In genomic region chr6:125910518-125910917, GRCh38 we compare ENCODE assay signal across 8 cellular contexts. TPM values are rescaled to one million over a fixed set of nuclear protein-coding genes. Genes with fewer than 3 reads are reported as not detected.
DNase-seq lines count a peak whose midpoint lies in the region; ATAC-seq and TF ChIP-seq lines count a peak whose summit lies in the region.

No MANE protein-coding gene starts in this region.

- no peaks in the 10 kb centered on the region for H3K9me3 Mint-ChIP-seq in activated CD4-positive, alpha-beta T cell treated with anti-CD3 and anti-CD28 coated beads for 36 hours (ENCODE audit: low read depth)
- H3K9me3 Mint-ChIP-seq in activated CD4-positive, alpha-beta memory T cell treated with anti-CD3 and anti-CD28 coated beads for 36 hours: no peaks in the 10 kb centered on the region

- no peak overlapping the region for H3K4me3 ChIP-seq in smooth muscle cell

- H3K4me2 ChIP-seq in smooth muscle cell: peak overlapping the region; percentile 49

- H4K20me1 ChIP-seq in smooth muscle cell (ENCODE audit: low read depth): no peaks in the 10 kb centered on the region

- no peak overlapping the region for H2AFZ ChIP-seq in smooth muscle cell (ENCODE audit: low read depth)

- peak overlapping the region; percentile 11 for H3K9ac ChIP-seq in smooth muscle cell (ENCODE audit: low read depth)

- 29% methylated on average over 3 of the region's 3 CpGs for WGBS in smooth muscle cell (ENCODE audit: low lambda C conversion rate)

- no peaks in the 10 kb centered on the region for H3K27me3 ChIP-seq in smooth muscle cell (ENCODE audit: low read depth)

- H3K4me1 Mint-ChIP-seq in activated CD4-positive, alpha-beta T cell treated with anti-CD3 and anti-CD28 coated beads for 36 hours: peaks cover 26% of the 10 kb centered on the region
- peaks cover 31% of the 10 kb centered on the region for H3K4me1 Mint-ChIP-seq in activated CD4-positive, alpha-beta memory T cell treated with anti-CD3 and anti-CD28 coated beads for 36 hours (ENCODE audit: low read depth)

- peak overlapping the region; percentile 77 for H3K27ac ChIP-seq in smooth muscle cell (ENCODE audit: low read depth)

- H3K27ac Mint-ChIP-seq in activated CD4-positive, alpha-beta T cell treated with anti-CD3 and anti-CD28 coated beads for 36 hours: peak overlapping the region; percentile 74
- peak overlapping the region; percentile 47 for H3K27ac Mint-ChIP-seq in activated CD4-positive, alpha-beta memory T cell treated with anti-CD3 and anti-CD28 coated beads for 36 hours

- intact Hi-C loops in activated CD4-positive, alpha-beta T cell treated with anti-CD3 and anti-CD28 coated beads for 36 hours (cut with DNase I, micrococcal nuclease): loop anchor here (1.0 kb wide), 2 partner anchors 9 to 103 kb away; no protein-coding TSS in a partner anchor
- intact Hi-C loops in activated CD4-positive, alpha-beta memory T cell treated with anti-CD3 and anti-CD28 coated beads for 36 hours (cut with micrococcal nuclease): loop anchor here (1.0 kb wide), 2 partner anchors 9 to 103 kb away; no protein-coding TSS in a partner anchor

- peaks cover 11% of the 10 kb centered on the region for H3K4me1 ChIP-seq in smooth muscle cell (ENCODE audit: low read depth)

- H3K36me3 ChIP-seq in smooth muscle cell (ENCODE audit: low read depth): no peaks in the 10 kb centered on the region

- no peak for TF ChIP-seq CTCF in smooth muscle cell (IDR thresholded peaks at IDR 0.05; ENCODE audit: borderline replicate concordance, insufficient read depth, poor library complexity, severe bottlenecking)

- CTCF ChIA-PET in activated CD4-positive, alpha-beta T cell treated with anti-CD3 and anti-CD28 coated beads for 36 hours (lab: Charles Lee): interaction anchor here (1.1 to 1.9 kb wide), 7 partner anchors 10 to 119 kb away, joined by 3 to 7 read pairs (median 3); partner anchors contain the start of gene HINT3
- CTCF ChIA-PET in activated CD4-positive, alpha-beta memory T cell treated with anti-CD3 and anti-CD28 coated beads for 36 hours (lab: Charles Lee): interaction anchor here (0.7 to 2.1 kb wide), 4 partner anchors 43 to 120 kb away, joined by 3 to 8 read pairs (median 4); partner anchors contain the start of gene NCOA7

- peaks cover 38% of the 10 kb centered on the region for H3K36me3 Mint-ChIP-seq in activated CD4-positive, alpha-beta T cell treated with anti-CD3 and anti-CD28 coated beads for 36 hours (ENCODE audit: low read depth)
- H3K36me3 Mint-ChIP-seq in activated CD4-positive, alpha-beta memory T cell treated with anti-CD3 and anti-CD28 coated beads for 36 hours: peaks cover 37% of the 10 kb centered on the region

- H3K4me3 Mint-ChIP-seq in activated CD4-positive, alpha-beta T cell treated with anti-CD3 and anti-CD28 coated beads for 36 hours: no peak overlapping the region
- no peak overlapping the region for H3K4me3 Mint-ChIP-seq in activated CD4-positive, alpha-beta memory T cell treated with anti-CD3 and anti-CD28 coated beads for 36 hours

- no peaks in the 10 kb centered on the region for H3K79me2 ChIP-seq in smooth muscle cell (ENCODE audit: low read depth)

- H3K9me3 ChIP-seq in smooth muscle cell (replicated peaks; ENCODE audit: low read depth): no peaks in the 10 kb centered on the region

- peak; percentile 27 for DNase-seq in activated CD4-positive, alpha-beta T cell treated with anti-CD3 and anti-CD28 coated beads for 36 hours
- no peak for DNase-seq in activated CD4-positive, alpha-beta T cell treated with anti-CD3 and anti-CD28 coated beads for 4 hours
- peak; percentile 37 for DNase-seq in activated CD4-positive, alpha-beta memory T cell treated with anti-CD3 and anti-CD28 coated beads for 36 hours
- DNase-seq in smooth muscle cell (lab: John Stamatoyannopoulos, UW; ENCODE audit: unreplicated experiment) (no peak), NCI-H526 treated with DMSO at 0.1 percent for 48 hours (lab: John Stamatoyannopoulos, UW) (no peak), HUDEP-2 (lab: John Stamatoyannopoulos, UW; ENCODE audit: unreplicated experiment in 76 of 76) (no peak), islet precursor cell (no peak)

- peak; percentile 96 for ATAC-seq in activated CD4-positive, alpha-beta T cell treated with anti-CD3 and anti-CD28 coated beads for 36 hours
- peak; percentile 99 for ATAC-seq in HG02885 (IDR thresholded peaks at IDR 0.05; ENCODE audit: poor library complexity, unreplicated experiment)

- no peaks in the 10 kb centered on the region for H3K27me3 Mint-ChIP-seq in activated CD4-positive, alpha-beta T cell treated with anti-CD3 and anti-CD28 coated beads for 36 hours
- no peaks in the 10 kb centered on the region for H3K27me3 Mint-ChIP-seq in activated CD4-positive, alpha-beta memory T cell treated with anti-CD3 and anti-CD28 coated beads for 36 hours

- H3F3A ChIP-seq in smooth muscle cell (ENCODE audit: low read depth): peaks cover 15% of the 10 kb centered on the region

- POLR2A ChIA-PET in activated CD4-positive, alpha-beta T cell treated with anti-CD3 and anti-CD28 coated beads for 36 hours (lab: Charles Lee): interaction anchor here (1.3 kb wide), 1 partner anchor 9 kb away, joined by 3 read pairs; no protein-coding TSS in a partner anchor
- POLR2A ChIA-PET in activated CD4-positive, alpha-beta memory T cell treated with anti-CD3 and anti-CD28 coated beads for 36 hours (lab: Charles Lee): interaction anchor here (1.3 to 1.7 kb wide), 2 partner anchors 9 to 46 kb away, joined by 5 to 16 read pairs; partner anchors contain the start of gene HINT3

RNA-seq across cellular contexts. Expression of gene HINT3, which starts 46.1 kb away (rescaled TPM):
- total RNA-seq in activated CD4-positive, alpha-beta T cell treated with anti-CD3 and anti-CD28 coated beads for 36 hours: 1 to 10 TPM; 5.4 to 8.1 TPM
- total RNA-seq in activated CD4-positive, alpha-beta memory T cell treated with anti-CD3 and anti-CD28 coated beads for 36 hours: 1 to 10 TPM; 9.6 to 9.8 TPM
- 13.1 and 21.2 TPM in 2 replicates for total RNA-seq in smooth muscle cell
- polyA plus RNA-seq in smooth muscle cell: 6.8 and 10.0 TPM in 2 replicates

Comparison
In these comparisons a context has a peak if more than half of its experiments do, and no peak if none do; other contexts are left out.
1. DNase-seq: peak in activated CD4-positive, alpha-beta T cell treated with anti-CD3 and anti-CD28 coated beads for 36 hours (single experiment) and activated CD4-positive, alpha-beta memory T cell treated with anti-CD3 and anti-CD28 coated beads for 36 hours (single experiment); none in activated CD4-positive, alpha-beta T cell treated with anti-CD3 and anti-CD28 coated beads for 4 hours (0 of 2), smooth muscle cell (single experiment), NCI-H526 treated with DMSO at 0.1 percent for 48 hours (single experiment), HUDEP-2 (0 of 76) and islet precursor cell (single experiment).